In genomic region chr7:121510858-121511482, GRCh38 we compare ENCODE assay signal across 25 cellular contexts.
A peak's percentile ranks its signal among the peaks of the same experiment; 100 is the strongest.
DNase-seq lines count a peak whose midpoint lies in the region; ATAC-seq, FAIRE-seq and TF ChIP-seq lines count a peak whose summit lies in the region.
"Had no signal": no experiment of that assay in that cellular context is flagged by ENCODE, and none has a peak within 500 bp of the region (broad histone marks: within the 10 kb centered on the region; RNA-seq: fewer than 3 reads in every experiment).

No MANE protein-coding gene starts in this region.

- peak; percentile 33 for FAIRE-seq in GM12892 (lab: Jason Lieb, UNC)
- FAIRE-seq: islet of Langerhans had no signal

- no peaks in the 10 kb centered on the region for H4K20me1 ChIP-seq in hepatocyte (ENCODE audit: insufficient read depth, poor library complexity, severe bottlenecking)

- H3K27me3 Mint-ChIP-seq in activated T-helper 1 cell treated with anti-CD3 and anti-CD28 coated beads, Interleukin-12 subunit alpha, Interleukin-12 subunit beta, Interleukin-2, Interleukin-4 antibody, amounts not matched to agents 30 ng/mL and 10 ng/mL and 1 ng/mL, durations not matched to agents 14 hours and 24 hours and 36 hours (ENCODE audit: insufficient read depth), result peaks cover 1% of the 10 kb centered on the region
- no peaks in the 10 kb centered on the region for H3K27me3 Mint-ChIP-seq in activated T-helper 2 cell treated with anti-CD3 and anti-CD28 coated beads, Interferon-gamma antibody, Interleukin-2, Interleukin-4, amounts not matched to agents 10 μg/mL and 5 μg/mL and 100 μg/mL, durations not matched to agents 14 hours and 24 hours and 36 hours (ENCODE audit: low read depth)

- TF ChIP-seq CTCF in hepatocyte (IDR thresholded peaks at IDR 0.05; ENCODE audit: poor library complexity), result no peak

- H3K4me3 Mint-ChIP-seq in activated T-helper 1 cell treated with anti-CD3 and anti-CD28 coated beads, Interleukin-12 subunit alpha, Interleukin-12 subunit beta, Interleukin-2, Interleukin-4 antibody, amounts not matched to agents 30 ng/mL and 10 ng/mL and 1 ng/mL, durations not matched to agents 14 hours and 24 hours and 36 hours, result no peak overlapping the region
- H3K4me3 Mint-ChIP-seq in activated T-helper 2 cell treated with anti-CD3 and anti-CD28 coated beads, Interferon-gamma antibody, Interleukin-2, Interleukin-4, amounts not matched to agents 10 μg/mL and 5 μg/mL and 100 μg/mL, durations not matched to agents 14 hours and 24 hours and 36 hours (ENCODE audit: low read depth), result no peak overlapping the region
- H3K4me3 Mint-ChIP-seq: activated CD4-positive, alpha-beta memory T cell treated with anti-CD3 and anti-CD28 coated beads, Interleukin-2, amount 10 ng/mL, durations not matched to agents 7 days and 5 days; activated naive CD8-positive, alpha-beta T cell treated with anti-CD3 and anti-CD28 coated beads, Interleukin-2, amount 10 ng/mL, durations not matched to agents 7 days and 5 days; stimulated activated memory B cell treated with anti-CD40 and anti-IgM and Interleukin-4, amounts not matched to agents 10 μg/mL and 1 μg/mL and 100 μg/mL, for 72 hours; T-helper 2 cell treated with Interferon-gamma antibody and Interleukin-4, amounts not matched to agents 5 μg/mL and 100 μg/mL, for 36 hours had no signal

- no peak for TF ChIP-seq POLR2A in GM12892 (IDR thresholded peaks at IDR 0.05; ENCODE audit: low read depth, low read length)

- peaks cover 25% of the 10 kb centered on the region for H3K79me2 ChIP-seq in hepatocyte
- H3K79me2 ChIP-seq: parathyroid adenoma had no signal

- DNase-seq in GM12892 (ENCODE audit: insufficient read length), result no peak
- DNase-seq in HT1080 (ENCODE audit: low read depth), result peak; percentile 36
- no peak for DNase-seq in activated T-helper 1 cell treated with anti-CD3 and anti-CD28 coated beads, Interleukin-12 subunit alpha, Interleukin-12 subunit beta, Interleukin-2, Interleukin-4 antibody, amounts not matched to agents 30 ng/mL and 10 ng/mL and 1 ng/mL, durations not matched to agents 14 hours and 24 hours and 36 hours (ENCODE audit: low spot score)
- DNase-seq in hepatocyte (ENCODE audit: low spot score), result peak; percentile 58
- no peak for DNase-seq in activated T-helper 2 cell treated with anti-CD3 and anti-CD28 coated beads, Interferon-gamma antibody, Interleukin-2, Interleukin-4, amounts not matched to agents 10 μg/mL and 5 μg/mL and 100 μg/mL, durations not matched to agents 14 hours and 24 hours and 36 hours (ENCODE audit: low spot score)
- DNase-seq: activated CD4-positive, alpha-beta memory T cell treated with anti-CD3 and anti-CD28 coated beads, Interleukin-2, amount 10 ng/mL, durations not matched to agents 7 days and 5 days; activated naive CD8-positive, alpha-beta T cell treated with anti-CD3 and anti-CD28 coated beads, Interleukin-2, amount 10 ng/mL, durations not matched to agents 7 days and 5 days; activated T-cell treated with anti-CD3 and anti-CD28 coated beads, Interleukin-2, amount 50 U/mL, for 48 hours; cortex of kidney; hippocampal formation; KG1; MV-4-11; NCI-H1930; NCI-H446; sigmoid colon; testis had no signal

- H3K9me2 ChIP-seq in hepatocyte (replicated peaks; ENCODE audit: insufficient read depth), result no peaks in the 10 kb centered on the region

- H3K4me1 ChIP-seq in hepatocyte (ENCODE audit: insufficient read depth), result peaks cover 2% of the 10 kb centered on the region
- H3K4me1 ChIP-seq: foreskin keratinocyte, parathyroid adenoma, testis had no signal

- H3K36me3 ChIP-seq in hepatocyte (replicated peaks; ENCODE audit: insufficient read depth, low read depth), result no peaks in the 10 kb centered on the region
- H3K36me3 ChIP-seq: sigmoid colon had no signal

- ATAC-seq in GM21825 (IDR thresholded peaks at IDR 0.05; ENCODE audit: unreplicated experiment) (no peak), HG03196 (IDR thresholded peaks at IDR 0.05; ENCODE audit: unreplicated experiment) (no peak)
- ATAC-seq: foreskin keratinocyte; stimulated activated memory B cell treated with anti-CD40 and anti-IgM and Interleukin-4, amounts not matched to agents 10 μg/mL and 1 μg/mL and 100 μg/mL, for 72 hours had no signal

- H3K27ac ChIP-seq in hepatocyte, result peak overlapping the region; percentile 96
- H3K27ac ChIP-seq: foreskin keratinocyte, parathyroid adenoma, sigmoid colon, SK-N-MC, testis had no signal

- no peak overlapping the region for H3K4me3 ChIP-seq in hepatocyte
- H3K4me3 ChIP-seq: lung, sigmoid colon, SK-N-MC, testis had no signal

- peak overlapping the region; percentile 6 for H3K27ac Mint-ChIP-seq in activated T-helper 1 cell treated with anti-CD3 and anti-CD28 coated beads, Interleukin-12 subunit alpha, Interleukin-12 subunit beta, Interleukin-2, Interleukin-4 antibody, amounts not matched to agents 30 ng/mL and 10 ng/mL and 1 ng/mL, durations not matched to agents 14 hours and 24 hours and 36 hours
- no peak overlapping the region for H3K27ac Mint-ChIP-seq in activated T-helper 2 cell treated with anti-CD3 and anti-CD28 coated beads, Interferon-gamma antibody, Interleukin-2, Interleukin-4, amounts not matched to agents 10 μg/mL and 5 μg/mL and 100 μg/mL, durations not matched to agents 14 hours and 24 hours and 36 hours
- H3K27ac Mint-ChIP-seq: activated CD4-positive, alpha-beta memory T cell treated with anti-CD3 and anti-CD28 coated beads, Interleukin-2, amount 10 ng/mL, durations not matched to agents 7 days and 5 days; activated naive CD8-positive, alpha-beta T cell treated with anti-CD3 and anti-CD28 coated beads, Interleukin-2, amount 10 ng/mL, durations not matched to agents 7 days and 5 days; stimulated activated memory B cell treated with anti-CD40 and anti-IgM and Interleukin-4, amounts not matched to agents 10 μg/mL and 1 μg/mL and 100 μg/mL, for 72 hours; T-helper 2 cell treated with Interferon-gamma antibody and Interleukin-4, amounts not matched to agents 5 μg/mL and 100 μg/mL, for 36 hours had no signal

- WGBS in hepatocyte (ENCODE audit: low lambda C conversion rate, missing lambda C conversion rate), result 62% methylated on average over 5 of the region's 5 CpGs

- H3K36me3 Mint-ChIP-seq in activated T-helper 1 cell treated with anti-CD3 and anti-CD28 coated beads, Interleukin-12 subunit alpha, Interleukin-12 subunit beta, Interleukin-2, Interleukin-4 antibody, amounts not matched to agents 30 ng/mL and 10 ng/mL and 1 ng/mL, durations not matched to agents 14 hours and 24 hours and 36 hours (ENCODE audit: low read depth), result peaks cover 32% of the 10 kb centered on the region
- H3K36me3 Mint-ChIP-seq in activated T-helper 2 cell treated with anti-CD3 and anti-CD28 coated beads, Interferon-gamma antibody, Interleukin-2, Interleukin-4, amounts not matched to agents 10 μg/mL and 5 μg/mL and 100 μg/mL, durations not matched to agents 14 hours and 24 hours and 36 hours (ENCODE audit: low read depth), result peaks cover 28% of the 10 kb centered on the region

- intact Hi-C loops in activated T-helper 1 cell treated with anti-CD3 and anti-CD28 coated beads, Interleukin-12 subunit alpha, Interleukin-12 subunit beta, Interleukin-2, Interleukin-4 antibody, amounts not matched to agents 30 ng/mL and 10 ng/mL and 1 ng/mL, durations not matched to agents 14 hours and 24 hours and 36 hours (cut with micrococcal nuclease), result no loop called here
- intact Hi-C loops in activated T-helper 2 cell treated with anti-CD3 and anti-CD28 coated beads, Interferon-gamma antibody, Interleukin-2, Interleukin-4, amounts not matched to agents 10 μg/mL and 5 μg/mL and 100 μg/mL, durations not matched to agents 14 hours and 24 hours and 36 hours (cut with micrococcal nuclease), result no loop called here

- no peaks in the 10 kb centered on the region for H3K4me1 Mint-ChIP-seq in activated T-helper 1 cell treated with anti-CD3 and anti-CD28 coated beads, Interleukin-12 subunit alpha, Interleukin-12 subunit beta, Interleukin-2, Interleukin-4 antibody, amounts not matched to agents 30 ng/mL and 10 ng/mL and 1 ng/mL, durations not matched to agents 14 hours and 24 hours and 36 hours (ENCODE audit: low read depth)
- no peaks in the 10 kb centered on the region for H3K4me1 Mint-ChIP-seq in activated T-helper 2 cell treated with anti-CD3 and anti-CD28 coated beads, Interferon-gamma antibody, Interleukin-2, Interleukin-4, amounts not matched to agents 10 μg/mL and 5 μg/mL and 100 μg/mL, durations not matched to agents 14 hours and 24 hours and 36 hours (ENCODE audit: low read depth)
- H3K4me1 Mint-ChIP-seq: activated CD4-positive, alpha-beta memory T cell treated with anti-CD3 and anti-CD28 coated beads, Interleukin-2, amount 10 ng/mL, durations not matched to agents 7 days and 5 days; activated naive CD8-positive, alpha-beta T cell treated with anti-CD3 and anti-CD28 coated beads, Interleukin-2, amount 10 ng/mL, durations not matched to agents 7 days and 5 days; stimulated activated memory B cell treated with anti-CD40 and anti-IgM and Interleukin-4, amounts not matched to agents 10 μg/mL and 1 μg/mL and 100 μg/mL, for 72 hours had no signal

- no peaks in the 10 kb centered on the region for H3K9me3 ChIP-seq in hepatocyte (ENCODE audit: low read depth)
- H3K9me3 ChIP-seq: testis had no signal

- peaks cover 65% of the 10 kb centered on the region for H3K9me3 Mint-ChIP-seq in activated T-helper 1 cell treated with anti-CD3 and anti-CD28 coated beads, Interleukin-12 subunit alpha, Interleukin-12 subunit beta, Interleukin-2, Interleukin-4 antibody, amounts not matched to agents 30 ng/mL and 10 ng/mL and 1 ng/mL, durations not matched to agents 14 hours and 24 hours and 36 hours
- peaks cover 45% of the 10 kb centered on the region for H3K9me3 Mint-ChIP-seq in activated T-helper 2 cell treated with anti-CD3 and anti-CD28 coated beads, Interferon-gamma antibody, Interleukin-2, Interleukin-4, amounts not matched to agents 10 μg/mL and 5 μg/mL and 100 μg/mL, durations not matched to agents 14 hours and 24 hours and 36 hours

- H2AFZ ChIP-seq in hepatocyte, result no peak overlapping the region
- H2AFZ ChIP-seq: parathyroid adenoma had no signal

- H3K4me2 ChIP-seq in hepatocyte, result peak overlapping the region; percentile 61

- H3K27me3 ChIP-seq in hepatocyte, result no peaks in the 10 kb centered on the region
- H3K27me3 ChIP-seq: foreskin keratinocyte, sigmoid colon, testis had no signal

Comparison
In these comparisons a context has a peak if more than half of its experiments do, and no peak if none do; other contexts are left out.
1. DNase-seq: peak in HT1080 (single experiment) and hepatocyte (single experiment); none in GM12892 (single experiment), activated T-helper 1 cell treated with anti-CD3 and anti-CD28 coated beads, Interleukin-12 subunit alpha, Interleukin-12 subunit beta, Interleukin-2, Interleukin-4 antibody, amounts not matched to agents 30 ng/mL and 10 ng/mL and 1 ng/mL, durations not matched to agents 14 hours and 24 hours and 36 hours (single experiment) and activated T-helper 2 cell treated with anti-CD3 and anti-CD28 coated beads, Interferon-gamma antibody, Interleukin-2, Interleukin-4, amounts not matched to agents 10 μg/mL and 5 μg/mL and 100 μg/mL, durations not matched to agents 14 hours and 24 hours and 36 hours (single experiment).